ENCODE assay signal across 8 cellular contexts in the genomic region with DNA sequence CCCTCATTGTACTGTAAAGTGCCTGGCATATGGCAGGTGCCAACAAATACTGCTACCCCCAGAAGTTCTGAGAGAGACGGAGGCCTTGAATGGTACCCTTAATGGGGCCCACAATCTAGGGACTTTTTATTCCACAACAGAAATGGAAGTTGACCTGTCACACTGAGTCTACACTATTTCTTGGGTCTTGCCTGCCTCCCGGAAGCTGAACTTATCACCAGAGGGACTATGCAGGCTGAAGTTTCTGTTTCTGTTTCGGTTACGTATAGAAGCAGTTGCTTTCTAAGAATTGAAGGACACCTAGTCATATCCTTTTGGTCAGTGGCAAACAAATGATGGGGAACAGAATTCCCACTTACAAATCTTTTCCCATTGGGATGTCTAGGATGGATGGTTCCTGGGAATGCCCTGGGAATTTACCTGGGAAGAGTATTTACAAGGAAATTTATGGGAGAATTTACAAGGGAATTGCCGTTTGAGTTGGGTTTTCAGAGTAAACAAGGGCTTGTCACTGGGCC.
DNase-seq lines count a peak whose midpoint lies in the region; ATAC-seq and TF ChIP-seq lines count a peak whose summit lies in the region.

No MANE protein-coding gene starts in this region.

- H4K20me1 ChIP-seq in OCI-LY3 (ENCODE audit: insufficient read depth, low read length) = no peaks in the 10 kb centered on the region

- DNase-seq in glomerular visceral epithelial cell (ENCODE audit: extremely low spot score) (peak; percentile 57), NCI-H1105 (lab: John Stamatoyannopoulos, UW) (no peak), NCI-H1694 (lab: John Stamatoyannopoulos, UW) (no peak), NCI-H146 treated with DMSO at 0.1 percent for 48 hours (lab: John Stamatoyannopoulos, UW; ENCODE audit: unreplicated experiment) (no peak), NK-92 (lab: John Stamatoyannopoulos, UW; ENCODE audit: unreplicated experiment) (no peak)

- H3K36me3 ChIP-seq in OCI-LY3 (replicated peaks; ENCODE audit: low read depth, low read length) = no peaks in the 10 kb centered on the region

- H3K4me2 ChIP-seq in OCI-LY3 (ENCODE audit: low read length) = peak overlapping the region; percentile 74

- H3K27ac ChIP-seq in OCI-LY3 (ENCODE audit: low read length) = no peak overlapping the region

- H2AFZ ChIP-seq in OCI-LY3 (ENCODE audit: low read depth, low read length) = peak overlapping the region; percentile 66; the same call in 1 of the 2 replicates

- peak overlapping the region; percentile 55 for H3K4me3 ChIP-seq in OCI-LY3 (ENCODE audit: low read length)

- no peak for TF ChIP-seq CTCF in OCI-LY3 (IDR thresholded peaks at IDR 0.05; ENCODE audit: low read depth, low read length)

- H3K27me3 ChIP-seq in OCI-LY3 (ENCODE audit: low read depth, low read length) = no peaks in the 10 kb centered on the region

- ATAC-seq in GM18511 (IDR thresholded peaks at IDR 0.05; ENCODE audit: unreplicated experiment) = peak; percentile 64
- ATAC-seq in HG02571 (IDR thresholded peaks at IDR 0.05; ENCODE audit: unreplicated experiment) = peak; percentile 76

- no peak overlapping the region; the same call in 1 of the 2 replicates for H3K9ac ChIP-seq in OCI-LY3 (ENCODE audit: low read length)

- no peaks in the 10 kb centered on the region for H3K79me2 ChIP-seq in OCI-LY3 (ENCODE audit: low read length)

- peaks cover 10% of the 10 kb centered on the region for H3K4me1 ChIP-seq in OCI-LY3 (ENCODE audit: low read length)

- no peaks in the 10 kb centered on the region for H3K9me3 ChIP-seq in OCI-LY3 (ENCODE audit: insufficient read depth, low read length)
